Comparison of ENCODE assay signal across 8 cellular contexts in genomic region chr19:10431943-10432735, GRCh38. TPM values are rescaled to one million over a fixed set of nuclear protein-coding genes. Genes with fewer than 3 reads are reported as not detected.
A peak's percentile ranks its signal among the peaks of the same experiment; 100 is the strongest.
DNase-seq lines count a peak whose midpoint lies in the region; ATAC-seq and TF ChIP-seq lines count a peak whose summit lies in the region.

No MANE protein-coding gene starts in this region.

- peaks cover 19% of the 10 kb centered on the region for H3K4me1 ChIP-seq in lower lobe of right lung
- H3K4me1 ChIP-seq in testis, result no peaks in the 10 kb centered on the region

- DNase-seq in NCI-H2227 (lab: John Stamatoyannopoulos, UW; ENCODE audit: unreplicated experiment) (peak; percentile 13), NCI-H2227 treated with DMSO at 0.1 percent for 48 hours (lab: John Stamatoyannopoulos, UW) (no peak), choroid plexus epithelial cell (ENCODE audit: low read depth) (no peak), lower lobe of right lung (peak; percentile 84), testis (peak; percentile 37), UCSD-AML1 (lab: John Stamatoyannopoulos, UW; ENCODE audit: unreplicated experiment) (no peak), DMS114 treated with DMSO at 0.1 percent for 48 hours (lab: John Stamatoyannopoulos, UW; ENCODE audit: unreplicated experiment) (no peak)

- peak overlapping the region; percentile 68 for H3K4me3 ChIP-seq in WI38 (ENCODE audit: low read depth, low read length)
- H3K4me3 ChIP-seq in choroid plexus epithelial cell (ENCODE audit: low read depth, low read length), result peak overlapping the region; percentile 61
- H3K4me3 ChIP-seq in lower lobe of right lung, result peak overlapping the region; percentile 83
- H3K4me3 ChIP-seq in testis, result peak overlapping the region; percentile 42 to 57

- TF ChIP-seq CTCF in WI38 (IDR thresholded peaks at IDR 0.05; ENCODE audit: low read depth, low read length) (no peak), choroid plexus epithelial cell (conservative IDR thresholded peaks at IDR 0.05; ENCODE audit: low read depth, low read length) (no peak), lower lobe of right lung (IDR thresholded peaks at IDR 0.05) (no peak), testis (IDR thresholded peaks at IDR 0.05) (no peak)

- no peak for TF ChIP-seq POLR2A in testis (IDR thresholded peaks at IDR 0.05)

- no peaks in the 10 kb centered on the region for H3K36me3 ChIP-seq in lower lobe of right lung
- no peaks in the 10 kb centered on the region for H3K36me3 ChIP-seq in testis (ENCODE audit: low read depth, missing control alignments)

- H3K27ac ChIP-seq in lower lobe of right lung, result peak overlapping the region; percentile 72
- peak overlapping the region in 1 of 2 donors; percentile 53 for H3K27ac ChIP-seq in testis

- intact Hi-C loops in lower lobe of right lung (cut with DNase I), result no loop called here
- intact Hi-C loops in testis (cut with DNase I; ENCODE audit: low total_unique reads), result no loop called here

- WGBS in testis, 2 donors, result 0 to 1% methylated on average over 12 to 34 of the region's 64 CpGs

- ATAC-seq in lower lobe of right lung, result peak; percentile 82 to 86

- H3K9me3 ChIP-seq in lower lobe of right lung, result no peaks in the 10 kb centered on the region
- no peaks in the 10 kb centered on the region for H3K9me3 ChIP-seq in testis

- no peaks in the 10 kb centered on the region for H3K27me3 ChIP-seq in lower lobe of right lung (ENCODE audit: low read depth)
- no peaks in the 10 kb centered on the region for H3K27me3 ChIP-seq in testis

RNA-seq across cellular contexts. Expression of gene PDE4A, which starts 11.8 kb away (rescaled TPM):
- total RNA-seq in lower lobe of right lung, result 35.9 TPM
- 10 to 100 TPM; 20.1 to 35.0 TPM for total RNA-seq in testis
- 35.4 TPM for polyA plus RNA-seq in testis (ENCODE audit: insufficient read depth, low read depth, low replicate concordance)

RNA-seq across cellular contexts. Expression of gene CDC37, which starts 28.8 kb away (rescaled TPM):
- total RNA-seq in lower lobe of right lung, result 154 TPM
- total RNA-seq in testis, result 100 to 1,000 TPM; 160 to 210 TPM
- polyA plus RNA-seq in testis (ENCODE audit: insufficient read depth, low read depth, low replicate concordance), result 170 TPM

RNA-seq across cellular contexts. Expression of gene TYK2, which starts 51.8 kb away (rescaled TPM):
- total RNA-seq in lower lobe of right lung, result 164 TPM
- 100 to 1,000 TPM; 112 to 113 TPM for total RNA-seq in testis
- polyA plus RNA-seq in testis (ENCODE audit: insufficient read depth, low read depth, low replicate concordance), result 47.6 TPM

Comparison
In these comparisons a context has a peak if more than half of its experiments do, and no peak if none do; other contexts are left out.
1. DNase-seq: peak in NCI-H2227 (single experiment), lower lobe of right lung (single experiment) and testis (single experiment); none in NCI-H2227 treated with DMSO at 0.1 percent for 48 hours (single experiment), choroid plexus epithelial cell (single experiment), UCSD-AML1 (single experiment) and DMS114 treated with DMSO at 0.1 percent for 48 hours (single experiment).
2. Peak in every context shown above with its lines, with median percentiles within 50 percentile points of each other: H3K4me3 ChIP-seq.